In the genomic region with DNA sequence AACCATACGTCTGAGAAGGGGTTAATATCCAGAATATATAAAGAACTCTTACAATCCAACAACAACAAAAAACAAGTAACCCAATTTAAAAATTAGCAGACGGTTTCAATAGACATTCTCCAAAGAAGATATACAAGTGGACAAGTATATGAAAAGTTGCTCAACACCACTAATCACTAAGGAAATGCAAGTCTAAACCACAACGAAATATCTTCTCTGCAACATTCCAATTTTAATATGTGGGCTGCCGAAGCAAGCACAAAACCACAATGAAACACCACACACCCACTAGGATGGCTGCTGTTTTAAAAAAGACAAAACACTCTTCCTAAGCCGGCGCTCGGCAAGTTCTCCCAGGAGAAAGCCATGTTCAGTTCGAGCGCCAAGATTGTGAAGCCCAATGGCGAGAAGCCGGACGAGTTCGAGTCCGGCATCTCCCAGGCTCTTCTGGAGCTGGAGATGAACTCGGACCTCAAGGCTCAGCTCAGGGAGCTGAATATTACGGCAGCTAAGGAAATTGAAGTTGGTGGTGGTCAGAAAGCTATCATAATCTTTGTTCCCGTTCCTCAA, we compare ENCODE assay signal across 12 cellular contexts. TPM values are rescaled to one million over a fixed set of nuclear protein-coding genes. Genes with fewer than 3 reads are reported as not detected.
A peak's percentile ranks its signal among the peaks of the same experiment; 100 is the strongest.
DNase-seq lines count a peak whose midpoint lies in the region; ATAC-seq and TF ChIP-seq lines count a peak whose summit lies in the region.
"Had no signal": no experiment of that assay in that cellular context is flagged by ENCODE, and none has a peak within 500 bp of the region (broad histone marks: within the 10 kb centered on the region; RNA-seq: fewer than 3 reads in every experiment).

No MANE protein-coding gene starts in this region.

- H3K27ac ChIP-seq in sigmoid colon, result no peak overlapping the region

- TF ChIP-seq CTCF in NB4 (IDR thresholded peaks at IDR 0.05; ENCODE audit: low read depth, low read length) (no peak), cardiac fibroblast (IDR thresholded peaks at IDR 0.05; ENCODE audit: low read depth, low read length) (no peak), sigmoid colon (IDR thresholded peaks at IDR 0.05) (no peak)

- 67 to 84% methylated on average over 17 of the region's 17 CpGs for WGBS in sigmoid colon, 2 donors

- no peaks in the 10 kb centered on the region for H3K4me1 ChIP-seq in sigmoid colon

- H3K36me3 ChIP-seq in sigmoid colon, result no peaks in the 10 kb centered on the region

- H3K4me3 ChIP-seq in NB4 (ENCODE audit: low read depth, low read length), result peak overlapping the region; percentile 10
- H3K4me3 ChIP-seq in cardiac fibroblast (replicated peaks in 1 of 2; ENCODE audit: low read depth in 2 of 2, low read length in 2 of 2), result no peak overlapping the region
- no peak overlapping the region for H3K4me3 ChIP-seq in sigmoid colon

- TF ChIP-seq EP300 in sigmoid colon (IDR thresholded peaks at IDR 0.05), result no peak

- no peaks in the 10 kb centered on the region for H3K9me3 ChIP-seq in sigmoid colon

- peaks cover 0 to 7% (median 3%) of the 10 kb centered on the region in 3 donors for H3K27me3 ChIP-seq in sigmoid colon

- DNase-seq in ELR (ENCODE audit: low read depth), result peak; percentile 43
- peak; percentile 73 for DNase-seq in NB4 (ENCODE audit: low read depth)
- DNase-seq in cardiac fibroblast (ENCODE audit: low read depth in 2 of 2), result peak; percentile 56 to 77
- peak; percentile 14 for DNase-seq in sigmoid colon
- DNase-seq in NCI-H1048 (lab: John Stamatoyannopoulos, UW), result no peak
- DNase-seq in iPS-NIHi7 (ENCODE audit: extremely low spot score), result no peak
- DNase-seq: activated CD4-positive, alpha-beta T cell treated with anti-CD3 and anti-CD28 coated beads for 48 hours; DMS79; H7; NCI-H2081 had no signal

- no peak for ATAC-seq in GM21529 (IDR thresholded peaks at IDR 0.05; ENCODE audit: unreplicated experiment)

- TF ChIP-seq POLR2A in NB4 (IDR thresholded peaks at IDR 0.05; ENCODE audit: extremely low read depth, insufficient read length) (no peak), sigmoid colon (IDR thresholded peaks at IDR 0.05) (no peak)

- intact Hi-C loops in sigmoid colon (cut with DNase I), result no loop called here

RNA-seq across cellular contexts. Expression of a gene that starts 5.9 kb away (rescaled TPM):
- under 1 TPM in 1 of 4 donors, not detected in 3; under 0.01 TPM for total RNA-seq in sigmoid colon
- 10 to 100 TPM in 2 of 3 donors, 1 to 10 TPM in 1; 8.4 to 29.1 (median 11.4) TPM for polyA plus RNA-seq in sigmoid colon
- total RNA-seq: H7, temporal lobe had no signal

RNA-seq across cellular contexts. Expression of a gene that starts 38.6 kb away (rescaled TPM):
- total RNA-seq in sigmoid colon, result not detected
- under 1 TPM; 0.23 to 0.60 (median 0.38) TPM for polyA plus RNA-seq in sigmoid colon
- total RNA-seq: H7, temporal lobe had no signal

Comparison
In these comparisons a context has a peak if more than half of its experiments do, and no peak if none do; other contexts are left out.
1. DNase-seq: peak in ELR (single experiment), NB4 (single experiment), cardiac fibroblast (2 of 2) and sigmoid colon (single experiment); none in NCI-H1048 (single experiment) and iPS-NIHi7 (single experiment).